8 cellular contexts compared by ENCODE assay signal in genomic region chr12:40105265-40105514, GRCh38. TPM values are rescaled to one million over a fixed set of nuclear protein-coding genes. Genes with fewer than 3 reads are reported as not detected.
DNase-seq lines count a peak whose midpoint lies in the region; ATAC-seq and TF ChIP-seq lines count a peak whose summit lies in the region.

No MANE protein-coding gene starts in this region.

- H2BK5ac ChIP-seq in H9 (ENCODE audit: insufficient read length, low read length), result no peak overlapping the region

- no peaks in the 10 kb centered on the region for H3K27me3 ChIP-seq in CD8-positive, alpha-beta T cell (ENCODE audit: insufficient read depth, low read length)
- no peaks in the 10 kb centered on the region; the same call in 1 of the 2 replicates for H3K27me3 ChIP-seq in H9 (ENCODE audit: insufficient read depth, low read length)
- H3K27me3 ChIP-seq in PC-9 (ENCODE audit: insufficient read depth, low read depth), result no peaks in the 10 kb centered on the region

- H3K23ac ChIP-seq in H9 (ENCODE audit: insufficient read length, low read depth, low read length), result no peak overlapping the region

- H3K9me2 ChIP-seq in PC-9 (ENCODE audit: insufficient read depth), result no peaks in the 10 kb centered on the region

- peaks cover 2% of the 10 kb centered on the region for H3K36me3 Mint-ChIP-seq in CD8-positive, alpha-beta T cell
- H3K36me3 Mint-ChIP-seq in H9 (ENCODE audit: insufficient read depth in 1 of 3, low read depth in 3 of 3), result peaks cover 0 to 1% (median 0%) of the 10 kb centered on the region in 3 experiments; a peak in 2 of 7 replicates
- no peaks in the 10 kb centered on the region for H3K36me3 Mint-ChIP-seq in nephron progenitor cell (ENCODE audit: low read depth)

- H3K4me3 Mint-ChIP-seq in CD8-positive, alpha-beta T cell, result peak overlapping the region; percentile 84
- H3K4me3 Mint-ChIP-seq in H9 (peak overlapping the region; percentile 66 to 78), nephron progenitor cell (peak overlapping the region; percentile 83)

- no peak for DNase-seq in CD8-positive, alpha-beta T cell
- no peak for DNase-seq in H9
- no peak for DNase-seq in PC-9
- DNase-seq in epithelial cell of proximal tubule (ENCODE audit: low read depth), result no peak
- no peak for DNase-seq in nephron progenitor cell
- DNase-seq in SKM-1 (lab: John Stamatoyannopoulos, UW; ENCODE audit: unreplicated experiment), result no peak
- no peak for DNase-seq in NCI-H2029 treated with DMSO at 0.1 percent for 48 hours (lab: John Stamatoyannopoulos, UW)
- DNase-seq in Ammon's horn (ENCODE audit: low spot score), result no peak

- no peak overlapping the region for H4K8ac ChIP-seq in H9 (replicated peaks; ENCODE audit: insufficient read length, low read depth, low read length)

- intact Hi-C loops in CD8-positive, alpha-beta T cell (cut with DNase I, micrococcal nuclease), result loop anchor here (5.0 to 10.0 kb wide), 4 partner anchors 418 to 1968 kb away; partner anchors contain the start of gene ABCD2 (in 1 of the 2)
- intact Hi-C loops in PC-9 (cut with micrococcal nuclease; ENCODE audit: unreplicated experiment), result no loop called here

- BruUV-seq in PC-9 (replicated peaks; lab: Mats Ljungman, UMichigan), result no TSS peak

- H2AFZ ChIP-seq in H9 (ENCODE audit: low read length) (no peak overlapping the region), PC-9 (peak overlapping the region; percentile 92)

- no peak overlapping the region for H3K9ac ChIP-seq in H9 (ENCODE audit: extremely low read depth, insufficient read length, low read length)

- H3K27me3 Mint-ChIP-seq in CD8-positive, alpha-beta T cell (ENCODE audit: low read depth), result no peaks in the 10 kb centered on the region
- H3K27me3 Mint-ChIP-seq in H9 (ENCODE audit: low read depth), result peaks cover 7% of the 10 kb centered on the region
- peaks cover 7% of the 10 kb centered on the region for H3K27me3 Mint-ChIP-seq in nephron progenitor cell (ENCODE audit: low read depth, poor library complexity)

- no peak overlapping the region for H3K18ac ChIP-seq in H9 (ENCODE audit: insufficient read length, low read depth, low read length)

- H3K4me3 ChIP-seq in CD8-positive, alpha-beta T cell (ENCODE audit: low read depth, low read length), result peak overlapping the region; percentile 72
- H3K4me3 ChIP-seq in PC-9 (peak overlapping the region; percentile 84), epithelial cell of proximal tubule (ENCODE audit: low read depth, low read length) (peak overlapping the region; percentile 79)

- POLR2A ChIA-PET in CD8-positive, alpha-beta T cell (lab: Charles Lee), result interaction anchor here (0.7 to 1.7 kb wide), 5 partner anchors 12 to 483 kb away, joined by 3 to 6 read pairs (median 4); no protein-coding TSS in a partner anchor
- POLR2A ChIA-PET in PC-9 (lab: Charles Lee; ENCODE audit: unreplicated experiment), result no interaction called here

- H2BK15ac ChIP-seq in H9 (ENCODE audit: low read depth, low read length), result no peak overlapping the region

- no peak overlapping the region for H3K27ac Mint-ChIP-seq in CD8-positive, alpha-beta T cell
- no peak overlapping the region for H3K27ac Mint-ChIP-seq in H9
- H3K27ac Mint-ChIP-seq in nephron progenitor cell, result no peak overlapping the region

- H3K14ac ChIP-seq in H9 (ENCODE audit: insufficient read depth, low read length), result peak overlapping the region; percentile 54; the same call in 1 of the 2 replicates

- H2BK120ac ChIP-seq in H9 (ENCODE audit: low read depth, low read length, poor library complexity, severe bottlenecking), result no peak overlapping the region

- H3T11ph ChIP-seq in H9 (ENCODE audit: low read length), result no peak overlapping the region

- H3K9me3 Mint-ChIP-seq in CD8-positive, alpha-beta T cell, result no peaks in the 10 kb centered on the region
- no peaks in the 10 kb centered on the region; a peak in 2 of 5 replicates for H3K9me3 Mint-ChIP-seq in H9
- no peaks in the 10 kb centered on the region for H3K9me3 Mint-ChIP-seq in nephron progenitor cell

- no peaks in the 10 kb centered on the region; the same call in 1 of the 2 replicates for H3K79me2 ChIP-seq in H9 (ENCODE audit: insufficient read depth, low read length)
- no peaks in the 10 kb centered on the region for H3K79me2 ChIP-seq in PC-9 (ENCODE audit: low read depth)

- peak overlapping the region; percentile 55 for H3K27ac ChIP-seq in CD8-positive, alpha-beta T cell (ENCODE audit: low read depth, low read length)
- H3K27ac ChIP-seq in H9 (ENCODE audit: insufficient read length, low read depth, low read length) (no peak overlapping the region), PC-9 (no peak overlapping the region)

- H3K9me3 ChIP-seq in CD8-positive, alpha-beta T cell (ENCODE audit: low read length), result no peaks in the 10 kb centered on the region
- H3K9me3 ChIP-seq in H9 (ENCODE audit: control insufficient read depth, low read depth, low read length), result no peaks in the 10 kb centered on the region
- no peaks in the 10 kb centered on the region for H3K9me3 ChIP-seq in PC-9 (ENCODE audit: insufficient read depth, low read depth)

- H3F3A ChIP-seq in PC-9 (ENCODE audit: insufficient read depth, low read depth), result no peaks in the 10 kb centered on the region; the same call in 1 of the 2 replicates

- no peak for TF ChIP-seq CTCF in CD8-positive, alpha-beta T cell (IDR thresholded peaks at IDR 0.05)
- TF ChIP-seq CTCF in H9 (conservative IDR thresholded peaks at IDR 0.05), result no peak
- TF ChIP-seq CTCF in PC-9 (conservative IDR thresholded peaks at IDR 0.05), result no peak
- no peak for TF ChIP-seq CTCF in epithelial cell of proximal tubule (conservative IDR thresholded peaks at IDR 0.05; ENCODE audit: low read depth, low read length)
- TF ChIP-seq CTCF in nephron progenitor cell (IDR thresholded peaks at IDR 0.05), result no peak

- no peak overlapping the region for H4K5ac ChIP-seq in H9 (ENCODE audit: insufficient read length, low read depth, low read length)

- H3K23me2 ChIP-seq in H9 (ENCODE audit: insufficient read length, low read depth, low read length, poor library complexity, severe bottlenecking), result peaks cover 4% of the 10 kb centered on the region

- H3K56ac ChIP-seq in H9 (ENCODE audit: insufficient read length, low read depth, low read length), result no peak overlapping the region

- H3K4ac ChIP-seq in H9 (ENCODE audit: low read depth, low read length), result no peak overlapping the region

- H3K4me2 ChIP-seq in H9 (ENCODE audit: insufficient read depth, insufficient read length, low read length) (peak overlapping the region; percentile 65), PC-9 (peak overlapping the region; percentile 85)

- H4K20me1 ChIP-seq in H9 (ENCODE audit: control insufficient read depth, insufficient read depth, insufficient read length) (no peaks in the 10 kb centered on the region), PC-9 (ENCODE audit: insufficient read depth) (no peaks in the 10 kb centered on the region)

- no peak overlapping the region for H4K91ac ChIP-seq in H9 (ENCODE audit: insufficient read length, low read depth, low read length)

- H3K4me1 Mint-ChIP-seq in CD8-positive, alpha-beta T cell (ENCODE audit: low read depth), result peaks cover 43% of the 10 kb centered on the region
- peaks cover 32 to 37% of the 10 kb centered on the region in 2 experiments for H3K4me1 Mint-ChIP-seq in H9
- H3K4me1 Mint-ChIP-seq in nephron progenitor cell, result peaks cover 19% of the 10 kb centered on the region

- WGBS in H9 (ENCODE audit: extremely low coverage, insufficient read length, low lambda C conversion rate), result no CpG with 5 or more reads among the region's 26 CpGs

- no peak for ATAC-seq in CD8-positive, alpha-beta T cell

- H2AK5ac ChIP-seq in H9 (ENCODE audit: insufficient read length, low read length), result no peak overlapping the region

- no peaks in the 10 kb centered on the region for H3K36me3 ChIP-seq in CD8-positive, alpha-beta T cell (ENCODE audit: insufficient read depth, low read length)
- H3K36me3 ChIP-seq in PC-9 (ENCODE audit: low read depth), result no peaks in the 10 kb centered on the region

- CTCF ChIA-PET in CD8-positive, alpha-beta T cell (lab: Charles Lee), result interaction anchor here (1.5 to 10.8 kb wide), 3 partner anchors 13 to 94 kb away, joined by 3 to 155 read pairs (median 42); no protein-coding TSS in a partner anchor
- CTCF ChIA-PET in PC-9 (lab: Charles Lee), result interaction anchor here (0.5 to 2.5 kb wide), 2 partner anchors 62 to 94 kb away, joined by 3 to 8 read pairs; no protein-coding TSS in a partner anchor

- no peaks in the 10 kb centered on the region for H3K79me1 ChIP-seq in H9 (ENCODE audit: insufficient read depth, low read depth, low read length, poor library complexity, severe bottlenecking)

- no peak overlapping the region for H2BK20ac ChIP-seq in H9 (ENCODE audit: low read depth, low read length, poor library complexity, severe bottlenecking)

- no peak overlapping the region for H2BK12ac ChIP-seq in H9 (ENCODE audit: insufficient read length, low read depth, low read length)

- peaks cover 19% of the 10 kb centered on the region for H3K4me1 ChIP-seq in CD8-positive, alpha-beta T cell (ENCODE audit: insufficient read depth, low read length)
- H3K4me1 ChIP-seq in H9 (ENCODE audit: insufficient read depth, low read length) (no peaks in the 10 kb centered on the region; the same call in 1 of the 2 replicates), PC-9 (replicated peaks; ENCODE audit: insufficient read depth) (peaks cover 5% of the 10 kb centered on the region; the same call in 1 of the 2 replicates)

RNA-seq across cellular contexts. Expression of gene SLC2A13, which starts 0.7 kb away (rescaled TPM):
- 1 to 10 TPM; 2.1 to 2.3 TPM for total RNA-seq in CD8-positive, alpha-beta T cell
- total RNA-seq in H9 (2021), result 5.1 and 7.0 TPM in 2 replicates
- total RNA-seq in PC-9 (2021), result 1.0 and 1.6 TPM in 2 replicates
- total RNA-seq in epithelial cell of proximal tubule, result 2.7 and 4.6 TPM in 2 replicates
